8 cellular contexts compared by ENCODE assay signal in the genomic region with DNA sequence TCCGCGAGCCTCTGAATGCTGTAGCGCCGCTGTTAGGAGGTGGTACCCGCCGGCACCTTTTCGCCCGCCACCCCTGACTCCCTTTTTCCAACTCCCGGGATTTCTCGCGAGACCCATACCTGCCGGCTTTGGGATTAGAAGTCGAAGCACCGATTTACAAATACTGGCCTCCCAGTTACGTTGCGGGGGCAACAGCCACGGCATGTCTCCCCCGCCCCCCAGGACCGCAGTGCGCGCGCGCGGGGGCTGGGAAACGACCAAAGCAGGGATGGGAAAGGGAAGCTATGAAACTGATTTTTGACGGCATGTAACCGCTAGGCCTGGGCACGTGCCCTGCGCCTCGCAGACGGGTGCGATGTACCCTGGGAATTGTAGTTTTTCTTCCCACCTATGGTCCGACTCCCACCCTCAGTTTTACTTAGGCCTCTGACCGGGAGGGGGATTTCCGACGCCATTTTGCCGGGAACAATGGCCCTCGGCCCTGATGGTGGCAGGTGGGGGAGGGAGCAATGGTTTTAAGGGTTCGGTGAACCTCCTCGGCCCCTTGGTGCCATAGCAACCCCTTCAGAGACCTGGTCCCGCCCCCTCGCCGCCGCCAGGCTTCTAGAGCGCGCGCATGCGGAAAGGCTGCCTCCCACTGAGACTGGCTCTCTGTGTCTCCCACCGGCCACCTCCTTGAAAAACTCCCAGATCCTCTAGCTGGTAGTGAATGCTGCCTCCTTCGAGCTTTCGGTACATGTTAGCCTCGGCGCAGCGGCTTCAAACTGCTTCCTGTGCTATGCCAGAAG. TPM values are rescaled to one million over a fixed set of nuclear protein-coding genes. Genes with fewer than 3 reads are reported as not detected.
DNase-seq lines count a peak whose midpoint lies in the region; ATAC-seq lines count a peak whose summit lies in the region.

No MANE protein-coding gene starts in this region.

- no peaks in the 10 kb centered on the region for H3K36me3 Mint-ChIP-seq in CD8-positive, alpha-beta memory T cell

- peak overlapping the region; percentile 73 to 83 (median 80) for H3K4me3 Mint-ChIP-seq in CD8-positive, alpha-beta memory T cell

- POLR2A ChIA-PET in CD8-positive, alpha-beta memory T cell (lab: Charles Lee), result no interaction called here

- H3K36me3 ChIP-seq in CD8-positive, alpha-beta memory T cell (ENCODE audit: insufficient read depth, low read length), result no peaks in the 10 kb centered on the region

- no peaks in the 10 kb centered on the region for H3K27me3 ChIP-seq in CD8-positive, alpha-beta memory T cell (ENCODE audit: insufficient read depth, low read length, poor library complexity, severe bottlenecking)

- H3K27me3 Mint-ChIP-seq in CD8-positive, alpha-beta memory T cell, result peaks cover 30 to 54% of the 10 kb centered on the region in 2 donors

- H3K4me3 ChIP-seq in CD8-positive, alpha-beta memory T cell (ENCODE audit: low read length), result peak overlapping the region; percentile 56

- ATAC-seq in HG03135 (IDR thresholded peaks at IDR 0.05; ENCODE audit: unreplicated experiment) (no peak), GM21515 (IDR thresholded peaks at IDR 0.05; ENCODE audit: unreplicated experiment) (no peak)

- peaks cover 13 to 26% (median 19%) of the 10 kb centered on the region in 3 donors for H3K4me1 Mint-ChIP-seq in CD8-positive, alpha-beta memory T cell

- no peaks in the 10 kb centered on the region for H3K4me1 ChIP-seq in CD8-positive, alpha-beta memory T cell (ENCODE audit: insufficient read depth, low read length)

- H3K9me3 Mint-ChIP-seq in CD8-positive, alpha-beta memory T cell, result no peaks in the 10 kb centered on the region

- H3K27ac Mint-ChIP-seq in CD8-positive, alpha-beta memory T cell, result no peak overlapping the region

- H3K27ac ChIP-seq in CD8-positive, alpha-beta memory T cell (ENCODE audit: low read depth, low read length), result no peak overlapping the region

- H3K9me3 ChIP-seq in CD8-positive, alpha-beta memory T cell (ENCODE audit: low read length), result no peaks in the 10 kb centered on the region

- CTCF ChIA-PET in CD8-positive, alpha-beta memory T cell (lab: Charles Lee), result no interaction called here

- DNase-seq in CD8-positive, alpha-beta memory T cell, result peak in 2 of 5 donors; percentile 1 to 53
- peak; percentile 49 for DNase-seq in HS-27A (ENCODE audit: low read depth)
- peak; percentile 14 for DNase-seq in T follicular helper cell (ENCODE audit: low read depth)
- DNase-seq in astrocyte of the hippocampus (ENCODE audit: low read depth, low spot score), result peak; percentile 83
- DNase-seq in hypothalamus (lab: John Stamatoyannopoulos, UW), result peak; percentile 5 to 92 (median 66)
- DNase-seq in renal cortical epithelial cell (ENCODE audit: low read depth), result peak; percentile 47

RNA-seq across cellular contexts. Expression of gene WNK3, which starts 0.8 kb away (rescaled TPM):
- under 1 TPM; 0.13 TPM for total RNA-seq in CD8-positive, alpha-beta memory T cell
- polyA plus RNA-seq in CD8-positive, alpha-beta memory T cell, result 0.13 TPM
- total RNA-seq in renal cortical epithelial cell, result 1.9 and 6.7 TPM in 2 replicates
